Comparison of ENCODE assay signal across 1 cellular context in genomic region chr5:151686673-151687378, GRCh38.
TF ChIP-seq lines count a peak whose summit lies in the region.

TSS of gene SPARC (minus strand) at chr5:151686915. CDS start at chr5:151676188, 10,727 bp downstream.

TF ChIP-seq in HepG2, 621 proteins besides CTCF, POLR2A, EP300 and RAD21 (continued from another document):
- TF ChIP-seq, protein P1, sequence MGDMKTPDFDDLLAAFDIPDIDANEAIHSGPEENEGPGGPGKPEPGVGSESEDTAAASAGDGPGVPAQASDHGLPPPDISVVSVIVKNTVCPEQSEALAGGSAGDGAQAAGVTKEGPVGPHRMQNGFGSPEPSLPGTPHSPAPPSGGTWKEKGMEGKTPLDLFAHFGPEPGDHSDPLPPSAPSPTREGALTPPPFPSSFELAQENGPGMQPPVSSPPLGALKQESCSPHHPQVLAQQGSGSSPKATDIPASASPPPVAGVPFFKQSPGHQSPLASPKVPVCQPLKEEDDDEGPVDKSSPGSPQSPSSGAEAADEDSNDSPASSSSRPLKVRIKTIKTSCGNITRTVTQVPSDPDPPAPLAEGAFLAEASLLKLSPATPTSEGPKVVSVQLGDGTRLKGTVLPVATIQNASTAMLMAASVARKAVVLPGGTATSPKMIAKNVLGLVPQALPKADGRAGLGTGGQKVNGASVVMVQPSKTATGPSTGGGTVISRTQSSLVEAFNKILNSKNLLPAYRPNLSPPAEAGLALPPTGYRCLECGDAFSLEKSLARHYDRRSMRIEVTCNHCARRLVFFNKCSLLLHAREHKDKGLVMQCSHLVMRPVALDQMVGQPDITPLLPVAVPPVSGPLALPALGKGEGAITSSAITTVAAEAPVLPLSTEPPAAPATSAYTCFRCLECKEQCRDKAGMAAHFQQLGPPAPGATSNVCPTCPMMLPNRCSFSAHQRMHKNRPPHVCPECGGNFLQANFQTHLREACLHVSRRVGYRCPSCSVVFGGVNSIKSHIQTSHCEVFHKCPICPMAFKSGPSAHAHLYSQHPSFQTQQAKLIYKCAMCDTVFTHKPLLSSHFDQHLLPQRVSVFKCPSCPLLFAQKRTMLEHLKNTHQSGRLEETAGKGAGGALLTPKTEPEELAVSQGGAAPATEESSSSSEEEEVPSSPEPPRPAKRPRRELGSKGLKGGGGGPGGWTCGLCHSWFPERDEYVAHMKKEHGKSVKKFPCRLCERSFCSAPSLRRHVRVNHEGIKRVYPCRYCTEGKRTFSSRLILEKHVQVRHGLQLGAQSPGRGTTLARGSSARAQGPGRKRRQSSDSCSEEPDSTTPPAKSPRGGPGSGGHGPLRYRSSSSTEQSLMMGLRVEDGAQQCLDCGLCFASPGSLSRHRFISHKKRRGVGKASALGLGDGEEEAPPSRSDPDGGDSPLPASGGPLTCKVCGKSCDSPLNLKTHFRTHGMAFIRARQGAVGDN (CRISPR knock-in tag; IDR thresholded peaks at IDR 0.05) = peak; percentile 60
- TF ChIP-seq ZNF280D (CRISPR knock-in tag; IDR thresholded peaks at IDR 0.05) (0 out of 2 replicates have a peak, but pooled peaks have one; percentile 20), HNF1A (IDR thresholded peaks at IDR 0.05; ENCODE audit: low read depth) (no peak), HNF1A (CRISPR knock-in tag; IDR thresholded peaks at IDR 0.05; ENCODE audit: borderline replicate concordance) (no peak), JUND (CRISPR knock-in tag; IDR thresholded peaks at IDR 0.05) (no peak), SP4 (CRISPR knock-in tag; IDR thresholded peaks at IDR 0.05) (0 out of 2 replicates have a peak, but pooled peaks have one; percentile 33), SMAD1 (CRISPR knock-in tag; IDR thresholded peaks at IDR 0.05; ENCODE audit: borderline replicate concordance, low read depth) (no peak), ZNF431 (CRISPR knock-in tag; IDR thresholded peaks at IDR 0.05; ENCODE audit: borderline replicate concordance, low read depth) (no peak), HBP1 (CRISPR knock-in tag; IDR thresholded peaks at IDR 0.05; ENCODE audit: low read depth) (no peak), NR1H2 (CRISPR knock-in tag; IDR thresholded peaks at IDR 0.05; ENCODE audit: borderline replicate concordance, low read depth) (no peak), ZNF547 (CRISPR knock-in tag; IDR thresholded peaks at IDR 0.05) (no peak), ZNF383 (CRISPR knock-in tag; IDR thresholded peaks at IDR 0.05; ENCODE audit: borderline replicate concordance) (no peak), ZMYM3 (CRISPR knock-in tag; IDR thresholded peaks at IDR 0.05) (0 out of 2 replicates have a peak, but pooled peaks have one; percentile 18), ZNF234 (CRISPR knock-in tag; conservative IDR thresholded peaks at IDR 0.05) (no peak), ZBTB3 (CRISPR knock-in tag; IDR thresholded peaks at IDR 0.05; ENCODE audit: borderline replicate concordance, low read depth) (no peak), ZFX (CRISPR knock-in tag; IDR thresholded peaks at IDR 0.05; ENCODE audit: low read depth) (peak; percentile 28; the same call in 1 of the 2 replicates), ZNF790 (CRISPR knock-in tag; IDR thresholded peaks at IDR 0.05; ENCODE audit: borderline replicate concordance) (no peak), HDAC6 (IDR thresholded peaks at IDR 0.05; ENCODE audit: low read depth, low read length) (no peak), ZNF33A (CRISPR knock-in tag; IDR thresholded peaks at IDR 0.05; ENCODE audit: borderline replicate concordance) (no peak), GZF1 (CRISPR knock-in tag; IDR thresholded peaks at IDR 0.05) (0 out of 2 replicates have a peak, but pooled peaks have one; percentile 39), ZBTB10 (CRISPR knock-in tag; IDR thresholded peaks at IDR 0.05; ENCODE audit: borderline replicate concordance) (no peak), JARID2 (CRISPR knock-in tag; IDR thresholded peaks at IDR 0.05; ENCODE audit: insufficient replicate concordance) (no peak), HMGA1 (CRISPR knock-in tag; conservative IDR thresholded peaks at IDR 0.05) (no peak), ZNF724P (CRISPR knock-in tag; IDR thresholded peaks at IDR 0.05; ENCODE audit: borderline replicate concordance) (no peak), SOX6 (IDR thresholded peaks at IDR 0.05) (no peak), SOX6 (CRISPR knock-in tag; IDR thresholded peaks at IDR 0.05) (peak; percentile 5; the same call in 1 of the 2 replicates), HCFC1 (IDR thresholded peaks at IDR 0.05; ENCODE audit: low read depth, low read length) (no peak), TAF1 (CRISPR knock-in tag; IDR thresholded peaks at IDR 0.05) (peak; percentile 42; the same call in 1 of the 2 replicates), MAFK (conservative IDR thresholded peaks at IDR 0.05 in 1 of 2, IDR thresholded peaks at IDR 0.05 in 1 of 2; ENCODE audit: low read length in 2 of 2) (no peak)
- TF ChIP-seq, protein P2, sequence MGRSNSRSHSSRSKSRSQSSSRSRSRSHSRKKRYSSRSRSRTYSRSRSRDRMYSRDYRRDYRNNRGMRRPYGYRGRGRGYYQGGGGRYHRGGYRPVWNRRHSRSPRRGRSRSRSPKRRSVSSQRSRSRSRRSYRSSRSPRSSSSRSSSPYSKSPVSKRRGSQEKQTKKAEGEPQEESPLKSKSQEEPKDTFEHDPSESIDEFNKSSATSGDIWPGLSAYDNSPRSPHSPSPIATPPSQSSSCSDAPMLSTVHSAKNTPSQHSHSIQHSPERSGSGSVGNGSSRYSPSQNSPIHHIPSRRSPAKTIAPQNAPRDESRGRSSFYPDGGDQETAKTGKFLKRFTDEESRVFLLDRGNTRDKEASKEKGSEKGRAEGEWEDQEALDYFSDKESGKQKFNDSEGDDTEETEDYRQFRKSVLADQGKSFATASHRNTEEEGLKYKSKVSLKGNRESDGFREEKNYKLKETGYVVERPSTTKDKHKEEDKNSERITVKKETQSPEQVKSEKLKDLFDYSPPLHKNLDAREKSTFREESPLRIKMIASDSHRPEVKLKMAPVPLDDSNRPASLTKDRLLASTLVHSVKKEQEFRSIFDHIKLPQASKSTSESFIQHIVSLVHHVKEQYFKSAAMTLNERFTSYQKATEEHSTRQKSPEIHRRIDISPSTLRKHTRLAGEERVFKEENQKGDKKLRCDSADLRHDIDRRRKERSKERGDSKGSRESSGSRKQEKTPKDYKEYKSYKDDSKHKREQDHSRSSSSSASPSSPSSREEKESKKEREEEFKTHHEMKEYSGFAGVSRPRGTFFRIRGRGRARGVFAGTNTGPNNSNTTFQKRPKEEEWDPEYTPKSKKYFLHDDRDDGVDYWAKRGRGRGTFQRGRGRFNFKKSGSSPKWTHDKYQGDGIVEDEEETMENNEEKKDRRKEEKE (IDR thresholded peaks at IDR 0.05) = no peak
